Comparison of ENCODE assay signal across 17 cellular contexts in the genomic region with DNA sequence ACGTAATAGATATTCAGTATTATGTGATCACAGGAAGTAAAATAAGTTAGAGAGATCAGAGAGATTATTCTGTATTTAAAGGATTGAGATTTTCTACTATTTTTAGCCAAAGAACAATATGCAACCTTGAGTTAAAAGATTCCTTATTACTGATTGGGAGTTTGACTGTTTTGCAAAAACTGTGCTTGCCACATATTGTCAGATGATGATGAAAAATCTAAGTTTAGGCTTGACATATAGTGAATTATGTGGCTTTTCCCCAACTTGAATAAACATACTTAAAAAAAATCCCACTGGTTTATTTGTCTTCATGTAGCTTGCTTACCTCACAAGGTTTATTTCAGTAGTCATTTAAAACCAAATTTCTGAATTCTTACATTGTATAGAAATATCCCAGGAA.
DNase-seq lines count a peak whose midpoint lies in the region; ATAC-seq, FAIRE-seq and TF ChIP-seq lines count a peak whose summit lies in the region.
"Had no signal": no experiment of that assay in that cellular context is flagged by ENCODE, and none has a peak within 500 bp of the region (broad histone marks: within the 10 kb centered on the region; RNA-seq: fewer than 3 reads in every experiment).

No MANE protein-coding gene starts in this region.

- no peak for FAIRE-seq in K562 (lab: Jason Lieb, UNC)

- no peaks in the 10 kb centered on the region for H3K9me2 ChIP-seq in DOHH2 (replicated peaks; ENCODE audit: control insufficient read depth, low read length)

- intact Hi-C loops in K562 (cut with micrococcal nuclease): loop anchor here (10.0 kb wide), 1 partner anchor 705 kb away; no protein-coding TSS in a partner anchor

- CTCF ChIA-PET in K562 (lab: Yijun Ruan, JAX; ENCODE audit: low intra/inter-chr PET ratio): no interaction called here

- H3K4me2 ChIP-seq in DOHH2 (ENCODE audit: low read length) (peak overlapping the region; percentile 70), K562 (ENCODE audit: insufficient read depth, low read length) (no peak overlapping the region), osteoblast (ENCODE audit: insufficient read depth, low read length) (no peak overlapping the region)

- no peak for ATAC-seq in K562
- ATAC-seq: T-helper 17 cell had no signal

- H3K4me1 ChIP-seq in DOHH2 (ENCODE audit: control insufficient read depth, low read length): peaks cover 17% of the 10 kb centered on the region
- H3K4me1 ChIP-seq in K562 (replicated peaks in 1 of 2; ENCODE audit: control insufficient read depth in 2 of 2, insufficient read depth in 2 of 2, low read length in 2 of 2): peaks cover 3 to 8% of the 10 kb centered on the region in 2 experiments; a peak in 3 of 5 replicates
- peaks cover 17% of the 10 kb centered on the region for H3K4me1 ChIP-seq in osteoblast (ENCODE audit: insufficient read depth, low read length)

- H3K27ac ChIP-seq in DOHH2 (ENCODE audit: low read depth, low read length): no peak overlapping the region
- peak overlapping the region; percentile 83; the same call in 1 of the 3 replicates for H3K27ac ChIP-seq in K562 (ENCODE audit: extremely low read depth, low read depth, low read length)
- peak overlapping the region; percentile 92 for H3K27ac ChIP-seq in osteoblast (ENCODE audit: low read depth, low read length)
- H3K27ac ChIP-seq: thoracic aorta, WERI-Rb-1 had no signal

- in situ Hi-C loops in K562 (cut with MboI): no loop called here

- 30% methylated on average over 1 of the region's 1 CpG for WGBS in K562 (ENCODE audit: insufficient coverage, low coverage, missing lambda C conversion rate)

- no peak for TF ChIP-seq POLR2A in K562 (conservative IDR thresholded peaks at IDR 0.05)

- no peak for TF ChIP-seq CTCF in DOHH2 (IDR thresholded peaks at IDR 0.05; ENCODE audit: low read depth, low read length, poor library complexity, severe bottlenecking)
- no peak for TF ChIP-seq CTCF in K562 (IDR thresholded peaks at IDR 0.05 in 2 of 3, conservative IDR thresholded peaks at IDR 0.05 in 1 of 3; ENCODE audit: insufficient read depth in 2 of 3, low read depth in 1 of 3, low read length in 3 of 3)
- TF ChIP-seq CTCF in osteoblast (IDR thresholded peaks at IDR 0.05; ENCODE audit: extremely low read depth, low read depth, low read length): no peak

- POLR2A ChIA-PET in K562 (lab: Yijun Ruan, JAX): interaction anchor here (1.5 kb wide), 1 partner anchor 10 kb away, joined by 15 read pairs; no protein-coding TSS in a partner anchor

- H3F3A ChIP-seq in DOHH2 (ENCODE audit: control insufficient read depth, insufficient read depth): no peaks in the 10 kb centered on the region

- H3K9me3 ChIP-seq in DOHH2 (ENCODE audit: control insufficient read depth, insufficient read depth, low read length): peaks cover 10% of the 10 kb centered on the region; the same call in 1 of the 2 replicates
- peaks cover 4% of the 10 kb centered on the region for H3K9me3 ChIP-seq in K562 (replicated peaks; ENCODE audit: control insufficient read depth, insufficient read depth, low read depth, low read length)
- peaks cover 4% of the 10 kb centered on the region for H3K9me3 ChIP-seq in osteoblast (ENCODE audit: low read depth, low read length)

- TF ChIP-seq RAD21 in K562 (CRISPR knock-in tag; conservative IDR thresholded peaks at IDR 0.05 in 1 of 2, IDR thresholded peaks at IDR 0.05 in 1 of 2): no peak

- H3K4me3 ChIP-seq in DOHH2 (ENCODE audit: low read length): peak overlapping the region; percentile 65; the same call in 1 of the 2 replicates
- no peak overlapping the region for H3K4me3 ChIP-seq in K562
- H3K4me3 ChIP-seq in osteoblast (ENCODE audit: insufficient read depth, low read length): no peak overlapping the region

- H3K9ac ChIP-seq in K562 (ENCODE audit: insufficient read depth in 1 of 2, low read depth in 2 of 2, low read length in 2 of 2): peak overlapping the region in 1 of 2 experiments; percentile 58; a peak in 1 of 4 replicates

- no peak for TF ChIP-seq EP300 in K562 (IDR thresholded peaks at IDR 0.05; ENCODE audit: low read length)

- BruUV-seq in K562 (replicated peaks; lab: Mats Ljungman, UMichigan): no TSS peak

- no peaks in the 10 kb centered on the region for H3K36me3 ChIP-seq in DOHH2 (ENCODE audit: control insufficient read depth, low read length)
- no peaks in the 10 kb centered on the region for H3K36me3 ChIP-seq in K562 (ENCODE audit: control insufficient read depth, insufficient read depth, low read length)
- H3K36me3 ChIP-seq in osteoblast (ENCODE audit: insufficient read depth, low read length): no peaks in the 10 kb centered on the region
- H3K36me3 ChIP-seq: esophagus muscularis mucosa, thoracic aorta, WERI-Rb-1 had no signal

- H3K27me3 ChIP-seq in DOHH2 (ENCODE audit: control insufficient read depth, low read length): no peaks in the 10 kb centered on the region
- no peaks in the 10 kb centered on the region for H3K27me3 ChIP-seq in K562 (ENCODE audit: control insufficient read depth in 2 of 2, insufficient read depth in 2 of 2, low read length in 2 of 2)
- no peaks in the 10 kb centered on the region for H3K27me3 ChIP-seq in osteoblast (ENCODE audit: insufficient read depth, low read length)
- H3K27me3 ChIP-seq: esophagus muscularis mucosa had no signal

- DNase-seq in NOMO-1 treated with DMSO at 0.1 percent for 48 hours (lab: John Stamatoyannopoulos, UW; ENCODE audit: unreplicated experiment) (peak; percentile 52), K562 (ENCODE audit: extremely low read depth in 1 of 4, low spot score in 3 of 4) (no peak), osteoblast (ENCODE audit: insufficient read length, low spot score, missing footprints) (no peak), superior temporal gyrus (ENCODE audit: extremely low spot score) (no peak), NCI-H226 (no peak), GM19238 (ENCODE audit: insufficient read length, low spot score) (no peak)
- DNase-seq: activated CD4-positive, alpha-beta T cell treated with anti-CD3 and anti-CD28 coated beads, Interleukin-2, amount 50 U/mL, for 48 hours; activated gamma-delta T cell treated with Interleukin-2 at 50 U/mL for 16 hours; activated T-cell treated with anti-CD3 and anti-CD28 coated beads for 4 hours; cerebellar nuclear complex; effector memory CD4-positive, alpha-beta T cell; NCI-H187; T-helper 17 cell; WERI-Rb-1 had no signal

- H3K9me1 ChIP-seq in K562 (ENCODE audit: control insufficient read depth, insufficient read depth, low read length): no peaks in the 10 kb centered on the region

- H2AFZ ChIP-seq in K562 (ENCODE audit: low read depth, low read length) (no peak overlapping the region), osteoblast (ENCODE audit: low read length) (no peak overlapping the region)

- H4K20me1 ChIP-seq in DOHH2 (ENCODE audit: control insufficient read depth, insufficient read depth, low read depth, low read length) (no peaks in the 10 kb centered on the region), K562 (replicated peaks; ENCODE audit: control insufficient read depth, insufficient read depth, low read length) (no peaks in the 10 kb centered on the region), osteoblast (ENCODE audit: insufficient read depth, low read length) (no peaks in the 10 kb centered on the region)

- H3K79me2 ChIP-seq in DOHH2 (ENCODE audit: control insufficient read depth, low read length) (no peaks in the 10 kb centered on the region), K562 (ENCODE audit: control insufficient read depth, insufficient read depth, low read length) (peaks cover 19% of the 10 kb centered on the region), osteoblast (ENCODE audit: insufficient read depth, low read length) (no peaks in the 10 kb centered on the region)

TF ChIP-seq in K562, 482 proteins besides CTCF, POLR2A, EP300 and RAD21:
- TF ChIP-seq ZKSCAN3 (CRISPR knock-in tag; IDR thresholded peaks at IDR 0.05) (no peak), MEF2A (IDR thresholded peaks at IDR 0.05; ENCODE audit: control insufficient read depth, low read depth, low read length) (0 out of 2 replicates have a peak, but pooled peaks have one; percentile 7), MEIS2 (IDR thresholded peaks at IDR 0.05; ENCODE audit: partially characterized antibody) (peak; percentile 35), CEBPG (CRISPR knock-in tag; IDR thresholded peaks at IDR 0.05) (no peak), CEBPG (tag; conservative IDR thresholded peaks at IDR 0.05 in 1 of 2, IDR thresholded peaks at IDR 0.05 in 1 of 2) (0 out of 4 replicates have a peak, but pooled peaks of 1 of the 2 experiments have one; percentile 11), GTF3C2 (IDR thresholded peaks at IDR 0.05; ENCODE audit: borderline replicate concordance, extremely low read depth, insufficient read length) (no peak), THRA (IDR thresholded peaks at IDR 0.05) (no peak)
